ENCODE assay signal across 24 cellular contexts in genomic region chr7:141598408-141598807, GRCh38.
"Had no signal": no experiment of that assay in that cellular context is flagged by ENCODE, and none has a peak within 500 bp of the region (broad histone marks: within the 10 kb centered on the region; RNA-seq: fewer than 3 reads in every experiment).

No MANE protein-coding gene starts in this region.

- ATAC-seq: Panc1, PC-3 had no signal

- H3K27ac ChIP-seq: RWPE1 had no signal

- DNase-seq: KBM-7, MV-4-11, NCI-H1048, NCI-H1105, NCI-H1417, NCI-H146, NCI-H1694 treated with DMSO at 0.1 percent for 48 hours, NCI-H1930, NCI-H2081, NCI-H2107, NCI-H2171, NCI-H226, NCI-H446, NCI-H510A, NCI-H524 treated with DMSO at 0.1 percent for 48 hours, NCI-H69, NCI-H774, PC-3, SHP77, SK-N-SH, SW 1271 had no signal

- H3K4me3 Mint-ChIP-seq: IgD-negative memory B cell had no signal

- H3K27ac Mint-ChIP-seq: IgD-negative memory B cell had no signal

- H3K9me3 ChIP-seq: SK-N-SH had no signal

- H3K4me1 Mint-ChIP-seq: IgD-negative memory B cell had no signal

- H3K9ac ChIP-seq: SK-N-SH had no signal

- H3K27me3 Mint-ChIP-seq: IgD-negative memory B cell had no signal

- H3K9me3 Mint-ChIP-seq: IgD-negative memory B cell had no signal

- H3K4me2 ChIP-seq: SK-N-SH had no signal
